ENCODE assay signal across 8 cellular contexts in genomic region chr1:227317541-227318002, GRCh38. TPM values are rescaled to one million over a fixed set of nuclear protein-coding genes. Genes with fewer than 3 reads are reported as not detected.
DNase-seq lines count a peak whose midpoint lies in the region; ATAC-seq and TF ChIP-seq lines count a peak whose summit lies in the region.

No MANE protein-coding gene starts in this region.

- peak overlapping the region; percentile 90 for H3K4me3 Mint-ChIP-seq in WTC11

- H3K36me3 Mint-ChIP-seq in WTC11: no peaks in the 10 kb centered on the region

- peaks cover 3% of the 10 kb centered on the region; the same call in 1 of the 2 replicates for H3K27me3 Mint-ChIP-seq in WTC11 (ENCODE audit: low read depth)

- POLR2A ChIA-PET in WTC11 (lab: Charles Lee): interaction anchor here (1.1 kb wide), 1 partner anchor 12 kb away, joined by 4 read pairs; no protein-coding TSS in a partner anchor

- H3K4me1 Mint-ChIP-seq in WTC11: peaks cover 31% of the 10 kb centered on the region

- DNase-seq in NCI-H524 (lab: John Stamatoyannopoulos, UW) (peak; percentile 6 to 51), NCI-H524 treated with DMSO at 0.1 percent for 48 hours (lab: John Stamatoyannopoulos, UW) (no peak), MG63 (peak; percentile 72), WTC11 (ENCODE audit: low spot score) (peak; percentile 67), epithelial cell of proximal tubule (ENCODE audit: low read depth) (peak; percentile 47), mucosa of descending colon (peak in 1 of 3 donors; percentile 59), upper lobe of left lung (peak in 1 of 2 donors; percentile 37), cerebellar nuclear complex (lab: John Stamatoyannopoulos, UW) (no peak)

- no peaks in the 10 kb centered on the region for H3K27me3 ChIP-seq in MG63
- H3K27me3 ChIP-seq in upper lobe of left lung: no peaks in the 10 kb centered on the region

- H3K9me3 Mint-ChIP-seq in WTC11: no peaks in the 10 kb centered on the region

- H3K4me1 ChIP-seq in mucosa of descending colon (ENCODE audit: low read depth) (peaks cover 26% of the 10 kb centered on the region), upper lobe of left lung (peaks cover 7 to 21% (median 11%) of the 10 kb centered on the region in 4 donors)

- peak overlapping the region; percentile 70 for H3K4me3 ChIP-seq in MG63
- peak overlapping the region; percentile 78 for H3K4me3 ChIP-seq in epithelial cell of proximal tubule (ENCODE audit: low read depth, low read length)
- H3K4me3 ChIP-seq in mucosa of descending colon: peak overlapping the region; percentile 65
- H3K4me3 ChIP-seq in upper lobe of left lung: peak overlapping the region; percentile 63 to 87 (median 80)

- intact Hi-C loops in mucosa of descending colon (cut with DNase I, micrococcal nuclease): no loop called here

- CTCF ChIA-PET in WTC11 (lab: Charles Lee): interaction anchor here (2.2 kb wide), 1 partner anchor 131 kb away, joined by 6 read pairs; no protein-coding TSS in a partner anchor

- H3K36me3 ChIP-seq in MG63: no peaks in the 10 kb centered on the region; the same call in 1 of the 2 replicates
- no peaks in the 10 kb centered on the region for H3K36me3 ChIP-seq in mucosa of descending colon (ENCODE audit: low read depth)
- H3K36me3 ChIP-seq in upper lobe of left lung: no peaks in the 10 kb centered on the region

- TF ChIP-seq POLR2A in upper lobe of left lung (IDR thresholded peaks at IDR 0.05): no peak

- H3K27ac Mint-ChIP-seq in WTC11: peak overlapping the region; percentile 97

- ATAC-seq in WTC11: peak; percentile 4; the same call in 1 of the 2 replicates
- ATAC-seq in mucosa of descending colon: peak; percentile 27
- ATAC-seq in upper lobe of left lung (ENCODE audit: low FRiP score in 2 of 2): peak in 1 of 2 donors; percentile 47

- 0 to 2% methylated on average over 25 to 26 of the region's 28 CpGs for WGBS in upper lobe of left lung, 2 donors

- H3K27ac ChIP-seq in upper lobe of left lung: peak overlapping the region; percentile 95 to 98 (median 96)

- no peak for TF ChIP-seq CTCF in WTC11 (IDR thresholded peaks at IDR 0.05)
- peak; percentile 13 for TF ChIP-seq CTCF in epithelial cell of proximal tubule (conservative IDR thresholded peaks at IDR 0.05; ENCODE audit: low read depth, low read length)
- no peak for TF ChIP-seq CTCF in mucosa of descending colon (IDR thresholded peaks at IDR 0.05)
- TF ChIP-seq CTCF in upper lobe of left lung (IDR thresholded peaks at IDR 0.05): peak in 1 of 6 experiments; percentile 4

- no peak for TF ChIP-seq EP300 in upper lobe of left lung (IDR thresholded peaks at IDR 0.05)

- H3K9me3 ChIP-seq in MG63: no peaks in the 10 kb centered on the region
- no peaks in the 10 kb centered on the region for H3K9me3 ChIP-seq in mucosa of descending colon
- no peaks in the 10 kb centered on the region for H3K9me3 ChIP-seq in upper lobe of left lung

TF ChIP-seq in WTC11, 78 proteins besides CTCF, POLR2A, EP300 and RAD21:
- TF ChIP-seq GABPB1 (CRISPR knock-in tag; IDR thresholded peaks at IDR 0.05) (peak; percentile 76), ZNF281 (CRISPR knock-in tag; IDR thresholded peaks at IDR 0.05) (0 out of 2 replicates have a peak, but pooled peaks have one; percentile 17), PRRX2 (CRISPR knock-in tag; IDR thresholded peaks at IDR 0.05) (no peak), HMGA2 (CRISPR knock-in tag; IDR thresholded peaks at IDR 0.05) (peak; percentile 3; the same call in 1 of the 2 replicates), E2F4 (CRISPR knock-in tag; IDR thresholded peaks at IDR 0.05; ENCODE audit: borderline replicate concordance, low read depth) (no peak)

RNA-seq across cellular contexts. Expression of gene CDC42BPA, which starts 0.7 kb away (rescaled TPM):
- total RNA-seq in MG63 (2014; rRNA removed; shearing (Covaris generic); ENCODE audit: low replicate concordance): 11.6 and 17.1 TPM in 2 replicates
- 22.2 to 25.2 TPM (median 22.9 TPM) in 3 replicates for total RNA-seq in WTC11 (2021)
- 13.2 and 15.6 TPM in 2 replicates for total RNA-seq in epithelial cell of proximal tubule
- total RNA-seq in mucosa of descending colon: 10 to 100 TPM; 32.6 to 70.7 (median 50.2) TPM
- 10 to 100 TPM; 27.8 to 76.1 (median 33.1) TPM for total RNA-seq in upper lobe of left lung

Comparison
In these comparisons a context has a peak if more than half of its experiments do, and no peak if none do; other contexts are left out.
1. DNase-seq: peak in NCI-H524 (2 of 2), MG63 (single experiment), WTC11 (single experiment) and epithelial cell of proximal tubule (single experiment); none in NCI-H524 treated with DMSO at 0.1 percent for 48 hours (single experiment) and cerebellar nuclear complex (0 of 2).
2. Peak in every context shown above with its lines, with median percentiles within 50 percentile points of each other: H3K4me3 ChIP-seq.